Comparison of ENCODE assay signal across 21 cellular contexts in genomic region chr6:358847-359246, GRCh38. TPM values are rescaled to one million over a fixed set of nuclear protein-coding genes. Genes with fewer than 3 reads are reported as not detected.
DNase-seq lines count a peak whose midpoint lies in the region; ATAC-seq and TF ChIP-seq lines count a peak whose summit lies in the region.
"Had no signal": no experiment of that assay in that cellular context is flagged by ENCODE, and none has a peak within 500 bp of the region (broad histone marks: within the 10 kb centered on the region; RNA-seq: fewer than 3 reads in every experiment).

No MANE protein-coding gene starts in this region.

- no peaks in the 10 kb centered on the region for H3K79me2 ChIP-seq in OCI-LY1 (ENCODE audit: insufficient read depth, low read length)

- H3K4me2 ChIP-seq in OCI-LY1 (ENCODE audit: low read length): peak overlapping the region; percentile 30; the same call in 1 of the 2 replicates

- H4K20me1 ChIP-seq in OCI-LY1 (ENCODE audit: insufficient read depth, low read length): no peaks in the 10 kb centered on the region

- no peak overlapping the region for H3K27ac Mint-ChIP-seq in chondrocyte (ENCODE audit: unreplicated experiment)
- H3K27ac Mint-ChIP-seq in natural killer cell: peak overlapping the region in 1 of 2 donors; percentile 57
- H3K27ac Mint-ChIP-seq: H9 had no signal

- no peaks in the 10 kb centered on the region for H3K36me3 ChIP-seq in OCI-LY1 (ENCODE audit: insufficient read depth, low read length)
- H3K36me3 ChIP-seq: MG63 had no signal

- peak overlapping the region; percentile 59; the same call in 1 of the 2 replicates for H3K9ac ChIP-seq in OCI-LY1 (ENCODE audit: low read length)

- peaks cover 32% of the 10 kb centered on the region for H3K9me3 Mint-ChIP-seq in chondrocyte (ENCODE audit: low read depth)
- no peaks in the 10 kb centered on the region for H3K9me3 Mint-ChIP-seq in natural killer cell

- no peak overlapping the region for H2AFZ ChIP-seq in OCI-LY1 (ENCODE audit: low read length)

- H3K4me3 Mint-ChIP-seq in chondrocyte (ENCODE audit: unreplicated experiment) (no peak overlapping the region), natural killer cell (peak overlapping the region; percentile 28)
- H3K4me3 Mint-ChIP-seq: CD14-positive monocyte, H9 had no signal

- H3K27ac ChIP-seq in OCI-LY1 (ENCODE audit: low read depth, low read length, poor library complexity, severe bottlenecking): peak overlapping the region; percentile 97
- H3K27ac ChIP-seq: HL-60 had no signal

- H3K27me3 ChIP-seq in OCI-LY1 (ENCODE audit: insufficient read depth, low read length): no peaks in the 10 kb centered on the region
- H3K27me3 ChIP-seq: MG63 had no signal

- H3K4me3 ChIP-seq in OCI-LY1 (ENCODE audit: low read depth, low read length, poor library complexity, severe bottlenecking): no peak overlapping the region
- H3K4me3 ChIP-seq: MG63 had no signal

- DNase-seq in chondrocyte (ENCODE audit: low spot score) (peak; percentile 71), natural killer cell (no peak), glomerular visceral epithelial cell (ENCODE audit: extremely low spot score) (no peak), GM13976 (ENCODE audit: low spot score) (no peak)
- DNase-seq in activated CD8-positive, alpha-beta memory T cell treated with anti-CD3 and anti-CD28 coated beads, Interleukin-2, amount 50 U/mL, for 4 hours: no peak
- DNase-seq: AML-193; DMS79 treated with DMSO at 0.1 percent for 48 hours; H9; IMR-90; Karpas-422; MG63; NCI-H1092 treated with DMSO at 0.1 percent for 48 hours; NCI-H146; NCI-H2081 treated with DMSO at 0.1 percent for 48 hours; NCI-H446 treated with DMSO at 0.1 percent for 48 hours; NK-92 treated with Interleukin-12 subunit alpha and Interleukin-12 subunit beta, amount 100 ng/mL, for 24 hours; SIG-M5 had no signal

- TF ChIP-seq CTCF in OCI-LY1 (IDR thresholded peaks at IDR 0.05; ENCODE audit: low read length): no peak
- TF ChIP-seq CTCF in chondrocyte (IDR thresholded peaks at IDR 0.05): no peak
- TF ChIP-seq CTCF in natural killer cell (IDR thresholded peaks at IDR 0.05): no peak
- TF ChIP-seq CTCF in GM13976 (IDR thresholded peaks at IDR 0.05; ENCODE audit: borderline replicate concordance, control extremely low read depth, extremely low read depth, insufficient read depth, missing control alignments): no peak

- peaks cover 4% of the 10 kb centered on the region; the same call in 1 of the 2 replicates for H3F3A ChIP-seq in OCI-LY1 (ENCODE audit: insufficient read depth, low read length)

- H3K4me1 Mint-ChIP-seq in chondrocyte (ENCODE audit: low read depth) (no peaks in the 10 kb centered on the region), natural killer cell (peaks cover 18 to 40% of the 10 kb centered on the region in 2 donors)
- H3K4me1 Mint-ChIP-seq: H9 had no signal

- in situ Hi-C loops in GM13976 (cut with MboI; ENCODE audit: low sequenced_read_pairs, unreplicated experiment): no loop called here

- no peaks in the 10 kb centered on the region for H3K36me3 Mint-ChIP-seq in chondrocyte (ENCODE audit: low read depth)
- H3K36me3 Mint-ChIP-seq in natural killer cell: no peaks in the 10 kb centered on the region

- intact Hi-C loops in natural killer cell (cut with micrococcal nuclease): no loop called here

- H3K9me3 ChIP-seq in OCI-LY1 (ENCODE audit: low read length): no peaks in the 10 kb centered on the region

- peaks cover 91% of the 10 kb centered on the region for H3K4me1 ChIP-seq in OCI-LY1 (ENCODE audit: insufficient read depth, low read length, severe bottlenecking)

- no peaks in the 10 kb centered on the region for H3K27me3 Mint-ChIP-seq in chondrocyte (ENCODE audit: low read depth)
- H3K27me3 Mint-ChIP-seq in natural killer cell (ENCODE audit: low read depth in 2 of 2): no peaks in the 10 kb centered on the region

- no peaks in the 10 kb centered on the region for H3K9me2 ChIP-seq in OCI-LY1 (ENCODE audit: low read depth, low read length)

- no peak for ATAC-seq in natural killer cell
- ATAC-seq in HG03565 (IDR thresholded peaks at IDR 0.05; ENCODE audit: unreplicated experiment): no peak

RNA-seq across cellular contexts. Expression of gene IRF4, which starts 32.7 kb away (rescaled TPM):
- total RNA-seq in chondrocyte (0.05 TPM in 1 of 3 replicates, not detected in the others), natural killer cell (10 to 100 TPM in 1 of 3 donors, 1 to 10 TPM in 2; 3.5 to 37.5 (median 3.5) TPM)
- total RNA-seq: IMR-90 had no signal
